ENCODE assay signal across 1 cellular context in genomic region chr2:10709290-10709939, GRCh38.
A peak's percentile ranks its signal among the peaks of the same experiment; 100 is the strongest.
TF ChIP-seq lines count a peak whose summit lies in the region.

No MANE protein-coding gene starts in this region.

TF ChIP-seq in HepG2, 621 proteins besides CTCF, POLR2A, EP300 and RAD21 (continued from another document):
- TF ChIP-seq ZNF687 (CRISPR knock-in tag; IDR thresholded peaks at IDR 0.05) (0 out of 2 replicates have a peak, but pooled peaks have one; percentile 13), FOXP4 (CRISPR knock-in tag; IDR thresholded peaks at IDR 0.05) (peak; percentile 47; the same call in 1 of the 2 replicates), STAG1 (CRISPR knock-in tag; IDR thresholded peaks at IDR 0.05) (peak; percentile 63), XRCC5 (optimal IDR thresholded peaks at IDR 0.05; ENCODE audit: low read length) (peak; percentile 35), ZBTB20 (CRISPR knock-in tag; IDR thresholded peaks at IDR 0.05; ENCODE audit: borderline replicate concordance, low read depth) (no peak), CHCHD3 (CRISPR knock-in tag; IDR thresholded peaks at IDR 0.05) (no peak), FOXA3 (CRISPR knock-in tag; IDR thresholded peaks at IDR 0.05) (0 out of 2 replicates have a peak, but pooled peaks have one; percentile 18), FOXA1 (IDR thresholded peaks at IDR 0.05) (no peak), FOXA1 (CRISPR knock-in tag; IDR thresholded peaks at IDR 0.05) (peak; percentile 47; the same call in 1 of the 2 replicates), SMC3 (IDR thresholded peaks at IDR 0.05; ENCODE audit: low read length) (peak; percentile 64), ZFP91 (CRISPR knock-in tag; IDR thresholded peaks at IDR 0.05; ENCODE audit: borderline replicate concordance) (0 out of 2 replicates have a peak, but pooled peaks have one; percentile 25), FOXP1 (IDR thresholded peaks at IDR 0.05) (no peak), FOXP1 (CRISPR knock-in tag; IDR thresholded peaks at IDR 0.05) (peak; percentile 42; the same call in 1 of the 2 replicates), ZNF562 (CRISPR knock-in tag; IDR thresholded peaks at IDR 0.05; ENCODE audit: borderline replicate concordance) (0 out of 2 replicates have a peak, but pooled peaks have one; percentile 12)
- TF ChIP-seq, protein P1, sequence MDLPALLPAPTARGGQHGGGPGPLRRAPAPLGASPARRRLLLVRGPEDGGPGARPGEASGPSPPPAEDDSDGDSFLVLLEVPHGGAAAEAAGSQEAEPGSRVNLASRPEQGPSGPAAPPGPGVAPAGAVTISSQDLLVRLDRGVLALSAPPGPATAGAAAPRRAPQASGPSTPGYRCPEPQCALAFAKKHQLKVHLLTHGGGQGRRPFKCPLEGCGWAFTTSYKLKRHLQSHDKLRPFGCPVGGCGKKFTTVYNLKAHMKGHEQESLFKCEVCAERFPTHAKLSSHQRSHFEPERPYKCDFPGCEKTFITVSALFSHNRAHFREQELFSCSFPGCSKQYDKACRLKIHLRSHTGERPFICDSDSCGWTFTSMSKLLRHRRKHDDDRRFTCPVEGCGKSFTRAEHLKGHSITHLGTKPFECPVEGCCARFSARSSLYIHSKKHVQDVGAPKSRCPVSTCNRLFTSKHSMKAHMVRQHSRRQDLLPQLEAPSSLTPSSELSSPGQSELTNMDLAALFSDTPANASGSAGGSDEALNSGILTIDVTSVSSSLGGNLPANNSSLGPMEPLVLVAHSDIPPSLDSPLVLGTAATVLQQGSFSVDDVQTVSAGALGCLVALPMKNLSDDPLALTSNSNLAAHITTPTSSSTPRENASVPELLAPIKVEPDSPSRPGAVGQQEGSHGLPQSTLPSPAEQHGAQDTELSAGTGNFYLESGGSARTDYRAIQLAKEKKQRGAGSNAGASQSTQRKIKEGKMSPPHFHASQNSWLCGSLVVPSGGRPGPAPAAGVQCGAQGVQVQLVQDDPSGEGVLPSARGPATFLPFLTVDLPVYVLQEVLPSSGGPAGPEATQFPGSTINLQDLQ (CRISPR knock-in tag; IDR thresholded peaks at IDR 0.05), result no peak
